ENCODE assay signal across 30 cellular contexts in the genomic region with DNA sequence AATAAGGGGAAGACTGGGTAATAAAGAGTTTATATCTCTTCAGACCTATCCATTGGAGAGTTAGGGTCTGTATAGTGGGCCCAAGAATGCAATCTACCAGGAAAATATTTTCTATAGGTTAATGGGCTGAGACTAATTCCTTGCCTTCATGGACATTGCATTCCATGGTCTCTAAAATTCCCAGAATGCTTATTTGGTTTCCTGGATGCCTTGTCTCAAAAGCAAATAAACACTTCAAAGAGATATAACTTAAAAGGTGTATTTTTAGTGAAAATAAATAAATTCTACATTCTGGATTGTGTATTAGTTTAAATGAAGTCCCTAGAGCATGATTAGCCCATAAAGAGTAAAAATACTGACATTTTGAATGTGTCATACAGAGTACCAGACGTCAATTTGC.
"Had no signal": no experiment of that assay in that cellular context is flagged by ENCODE, and none has a peak within 500 bp of the region (broad histone marks: within the 10 kb centered on the region; RNA-seq: fewer than 3 reads in every experiment).

No MANE protein-coding gene starts in this region.

- H3K79me2 ChIP-seq: parathyroid adenoma had no signal

- H3K36me3 ChIP-seq: neural progenitor cell, ovary, spleen, stomach, thoracic aorta, thyroid gland, tibial nerve, upper lobe of left lung, uterus had no signal

- H3K4me2 ChIP-seq: smooth muscle cell had no signal

- H3K36me3 Mint-ChIP-seq: naive thymus-derived CD4-positive, alpha-beta T cell; natural killer cell; neural progenitor cell; stimulated activated effector memory CD8-positive, alpha-beta T cell treated with anti-CD3 and anti-CD28 coated beads, Interleukin-12 subunit alpha, Interleukin-12 subunit beta, amount 100 ng/mL, for 72 hours; stimulated activated naive B cell treated with anti-CD40 and anti-IgM and Interleukin-4, amounts not matched to agents 10 μg/mL and 1 μg/mL and 100 μg/mL, for 72 hours had no signal

- ATAC-seq: naive thymus-derived CD4-positive, alpha-beta T cell; natural killer cell; psoas muscle; right cardiac atrium; sciatic nerve; stimulated activated effector memory CD8-positive, alpha-beta T cell treated with anti-CD3 and anti-CD28 coated beads, Interleukin-12 subunit alpha, Interleukin-12 subunit beta, amount 100 ng/mL, for 72 hours; stimulated activated naive B cell treated with anti-CD40 and anti-IgM and Interleukin-4, amounts not matched to agents 10 μg/mL and 1 μg/mL and 100 μg/mL, for 72 hours had no signal

- H3K27me3 Mint-ChIP-seq: progenitor cell of endocrine pancreas; stimulated activated naive CD8-positive, alpha-beta T cell treated with anti-CD3 and anti-CD28 coated beads, Interleukin-15, Interleukin-2, amounts not matched to agents 100 ng/mL and 50 ng/mL, for 24 hours had no signal

- H3K9me3 Mint-ChIP-seq: natural killer cell; nephron; stimulated activated naive CD8-positive, alpha-beta T cell treated with anti-CD3 and anti-CD28 coated beads, Interleukin-15, Interleukin-2, amounts not matched to agents 100 ng/mL and 50 ng/mL, for 24 hours had no signal

- DNase-seq: naive thymus-derived CD4-positive, alpha-beta T cell; natural killer cell; occipital lobe; ovary; posterior cingulate gyrus; psoas muscle; right cardiac atrium; spleen; stimulated activated CD4-positive, alpha-beta T cell treated with anti-CD3 and anti-CD28 coated beads, Interleukin-12 subunit alpha, Interleukin-12 subunit beta, amount 100 ng/mL, for 4 hours; stimulated activated CD4-positive, alpha-beta T cell treated with anti-CD3 and anti-CD28 coated beads, Interleukin-1b, Interleukin-23, amount 100 ng/mL, for 48 hours; stimulated activated CD4-positive, alpha-beta T cell treated with anti-CD3 and anti-CD28 coated beads, Interleukin-2, amount 100 ng/mL, for 48 hours; stimulated activated CD4-positive, alpha-beta T cell treated with anti-CD3 and anti-CD28 coated beads, Interleukin-4, amount 100 ng/mL, for 24 hours; stimulated activated naive B cell treated with anti-CD40 and anti-IgM and Interleukin-4, amounts not matched to agents 10 μg/mL and 1 μg/mL and 100 μg/mL, for 72 hours; stimulated activated naive CD4-positive, alpha-beta T cell treated with Interleukin-2 at 50 U/mL for 16 hours; stomach; thyroid gland; trophoblast cell; upper lobe of left lung; uterus had no signal

- H3K27ac Mint-ChIP-seq: naive thymus-derived CD4-positive, alpha-beta T cell; natural killer cell; nephron; neural progenitor cell; progenitor cell of endocrine pancreas; stimulated activated effector memory CD8-positive, alpha-beta T cell treated with anti-CD3 and anti-CD28 coated beads, Interleukin-12 subunit alpha, Interleukin-12 subunit beta, amount 100 ng/mL, for 72 hours; stimulated activated naive B cell treated with anti-CD40 and anti-IgM and Interleukin-4, amounts not matched to agents 10 μg/mL and 1 μg/mL and 100 μg/mL, for 72 hours; stimulated activated naive CD8-positive, alpha-beta T cell treated with anti-CD3 and anti-CD28 coated beads, Interleukin-15, Interleukin-2, amounts not matched to agents 100 ng/mL and 50 ng/mL, for 24 hours had no signal

- H2AFZ ChIP-seq: neural progenitor cell, parathyroid adenoma had no signal

- H3K4me1 Mint-ChIP-seq: natural killer cell; nephron; neural progenitor cell; stimulated activated effector memory CD8-positive, alpha-beta T cell treated with anti-CD3 and anti-CD28 coated beads, Interleukin-12 subunit alpha, Interleukin-12 subunit beta, amount 100 ng/mL, for 72 hours; stimulated activated naive B cell treated with anti-CD40 and anti-IgM and Interleukin-4, amounts not matched to agents 10 μg/mL and 1 μg/mL and 100 μg/mL, for 72 hours had no signal

- H3K9me3 ChIP-seq: ovary, psoas muscle, stomach, thoracic aorta, thyroid gland, upper lobe of left lung, uterus had no signal

- H3K27ac ChIP-seq: neural progenitor cell, ovary, parathyroid adenoma, psoas muscle, skin epidermis, spleen, stomach, thoracic aorta, thyroid gland, tibial nerve, upper lobe of left lung, uterus had no signal

- H3K4me3 ChIP-seq: neural progenitor cell, ovary, psoas muscle, skin epidermis, smooth muscle cell, spleen, stomach, thoracic aorta, thyroid gland, tibial nerve, upper lobe of left lung, uterus had no signal

- H3K4me1 ChIP-seq: parathyroid adenoma, psoas muscle, spleen, stomach, thyroid gland, tibial nerve, upper lobe of left lung, uterus had no signal

- H3K4me3 Mint-ChIP-seq: naive thymus-derived CD4-positive, alpha-beta T cell; natural killer cell; nephron; neural progenitor cell; stimulated activated effector memory CD8-positive, alpha-beta T cell treated with anti-CD3 and anti-CD28 coated beads, Interleukin-12 subunit alpha, Interleukin-12 subunit beta, amount 100 ng/mL, for 72 hours; stimulated activated naive B cell treated with anti-CD40 and anti-IgM and Interleukin-4, amounts not matched to agents 10 μg/mL and 1 μg/mL and 100 μg/mL, for 72 hours; stimulated activated naive CD8-positive, alpha-beta T cell treated with anti-CD3 and anti-CD28 coated beads, Interleukin-15, Interleukin-2, amounts not matched to agents 100 ng/mL and 50 ng/mL, for 24 hours had no signal

- H3K27me3 ChIP-seq: neural progenitor cell, ovary, spleen, stomach, thyroid gland, tibial nerve, upper lobe of left lung, uterus had no signal

- H3K9ac ChIP-seq: neural progenitor cell, parathyroid adenoma had no signal
